In genomic region chr7:134908289-134908688, GRCh38 we compare ENCODE assay signal across 1 cellular context.
TF ChIP-seq lines count a peak whose summit lies in the region.

No MANE protein-coding gene starts in this region.

TF ChIP-seq in SK-N-SH, 30 proteins besides CTCF, POLR2A, EP300 and RAD21 (continued from another document):
- TF ChIP-seq IRF3 (IDR thresholded peaks at IDR 0.05; ENCODE audit: low read depth, low read length) = no peak
- TF ChIP-seq, protein P1, sequence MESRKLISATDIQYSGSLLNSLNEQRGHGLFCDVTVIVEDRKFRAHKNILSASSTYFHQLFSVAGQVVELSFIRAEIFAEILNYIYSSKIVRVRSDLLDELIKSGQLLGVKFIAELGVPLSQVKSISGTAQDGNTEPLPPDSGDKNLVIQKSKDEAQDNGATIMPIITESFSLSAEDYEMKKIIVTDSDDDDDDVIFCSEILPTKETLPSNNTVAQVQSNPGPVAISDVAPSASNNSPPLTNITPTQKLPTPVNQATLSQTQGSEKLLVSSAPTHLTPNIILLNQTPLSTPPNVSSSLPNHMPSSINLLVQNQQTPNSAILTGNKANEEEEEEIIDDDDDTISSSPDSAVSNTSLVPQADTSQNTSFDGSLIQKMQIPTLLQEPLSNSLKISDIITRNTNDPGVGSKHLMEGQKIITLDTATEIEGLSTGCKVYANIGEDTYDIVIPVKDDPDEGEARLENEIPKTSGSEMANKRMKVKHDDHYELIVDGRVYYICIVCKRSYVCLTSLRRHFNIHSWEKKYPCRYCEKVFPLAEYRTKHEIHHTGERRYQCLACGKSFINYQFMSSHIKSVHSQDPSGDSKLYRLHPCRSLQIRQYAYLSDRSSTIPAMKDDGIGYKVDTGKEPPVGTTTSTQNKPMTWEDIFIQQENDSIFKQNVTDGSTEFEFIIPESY (IDR thresholded peaks at IDR 0.05; ENCODE audit: borderline replicate concordance, low read depth) = no peak
- TF ChIP-seq ELF1 (IDR thresholded peaks at IDR 0.05) = no peak
- TF ChIP-seq RCOR1 (IDR thresholded peaks at IDR 0.05; ENCODE audit: low read length) = no peak
- TF ChIP-seq YY1 (IDR thresholded peaks at IDR 0.05; ENCODE audit: low read depth) = no peak
- TF ChIP-seq MEF2A (IDR thresholded peaks at IDR 0.05; ENCODE audit: borderline replicate concordance, low read depth) = no peak
- no peak for TF ChIP-seq RXRA (IDR thresholded peaks at IDR 0.05; ENCODE audit: borderline replicate concordance, low read depth)
- TF ChIP-seq FOSL2 (IDR thresholded peaks at IDR 0.05; ENCODE audit: borderline replicate concordance, low read depth) = peak; percentile 25; the same call in 1 of the 2 replicates
- TF ChIP-seq MXI1 (IDR thresholded peaks at IDR 0.05; ENCODE audit: low read depth, low read length) = no peak
TF ChIP-seq in SK-N-SH: peak in this region for 2.
